8 cellular contexts compared by ENCODE assay signal in genomic region chr16:20898938-20899502, GRCh38. TPM values are rescaled to one million over a fixed set of nuclear protein-coding genes. Genes with fewer than 3 reads are reported as not detected.
DNase-seq lines count a peak whose midpoint lies in the region; ATAC-seq and TF ChIP-seq lines count a peak whose summit lies in the region.

No MANE protein-coding gene starts in this region.

- DNase-seq in T-helper 1 cell, result no peak
- no peak for DNase-seq in activated naive CD8-positive, alpha-beta T cell treated with anti-CD3 and anti-CD28 coated beads, Interleukin-2, amount 50 U/mL, for 24 hours
- DNase-seq in suprapubic skin (ENCODE audit: low spot score in 2 of 2), result no peak
- DNase-seq in NCI-H2196 (lab: John Stamatoyannopoulos, UW; ENCODE audit: unreplicated experiment), result no peak
- DNase-seq in DMS53 treated with DMSO at 0.1 percent for 48 hours (lab: John Stamatoyannopoulos, UW; ENCODE audit: unreplicated experiment), result no peak

- H3K27ac Mint-ChIP-seq in T-helper 1 cell treated with Interleukin-12 subunit alpha and Interleukin-12 subunit beta and Interleukin-4 antibody, amounts not matched to agents 30 μg/mL and 1 μg/mL, for 36 hours, result peak overlapping the region; percentile 98
- H3K27ac Mint-ChIP-seq in activated naive CD8-positive, alpha-beta T cell treated with anti-CD3 and anti-CD28 coated beads, Interleukin-2, amount 50 U/mL, for 24 hours, result peak overlapping the region; percentile 99

- WGBS in suprapubic skin, result 28% methylated on average over 8 of the region's 8 CpGs

- H3K27me3 Mint-ChIP-seq in T-helper 1 cell treated with Interleukin-12 subunit alpha and Interleukin-12 subunit beta and Interleukin-4 antibody, amounts not matched to agents 30 μg/mL and 1 μg/mL, for 36 hours (ENCODE audit: low read depth), result no peaks in the 10 kb centered on the region
- H3K27me3 Mint-ChIP-seq in activated naive CD8-positive, alpha-beta T cell treated with anti-CD3 and anti-CD28 coated beads, Interleukin-2, amount 50 U/mL, for 24 hours, result no peaks in the 10 kb centered on the region

- TF ChIP-seq CTCF in suprapubic skin (IDR thresholded peaks at IDR 0.05), result no peak

- H3K4me3 ChIP-seq in iPS-20b (ENCODE audit: low read length), result peak overlapping the region; percentile 93
- peak overlapping the region; percentile 61 for H3K4me3 ChIP-seq in suprapubic skin

- TF ChIP-seq POLR2A in suprapubic skin (IDR thresholded peaks at IDR 0.05), result no peak

- no peaks in the 10 kb centered on the region for H3K27me3 ChIP-seq in iPS-20b (ENCODE audit: insufficient read depth, low read length)
- H3K27me3 ChIP-seq in suprapubic skin, result no peaks in the 10 kb centered on the region

- H3K9me3 Mint-ChIP-seq in T-helper 1 cell treated with Interleukin-12 subunit alpha and Interleukin-12 subunit beta and Interleukin-4 antibody, amounts not matched to agents 30 μg/mL and 1 μg/mL, for 36 hours, result no peaks in the 10 kb centered on the region
- no peaks in the 10 kb centered on the region for H3K9me3 Mint-ChIP-seq in activated naive CD8-positive, alpha-beta T cell treated with anti-CD3 and anti-CD28 coated beads, Interleukin-2, amount 50 U/mL, for 24 hours

- peaks cover 29% of the 10 kb centered on the region for H3K36me3 Mint-ChIP-seq in T-helper 1 cell treated with Interleukin-12 subunit alpha and Interleukin-12 subunit beta and Interleukin-4 antibody, amounts not matched to agents 30 μg/mL and 1 μg/mL, for 36 hours (ENCODE audit: low read depth)
- peaks cover 28% of the 10 kb centered on the region for H3K36me3 Mint-ChIP-seq in activated naive CD8-positive, alpha-beta T cell treated with anti-CD3 and anti-CD28 coated beads, Interleukin-2, amount 50 U/mL, for 24 hours (ENCODE audit: low read depth)

- no peak overlapping the region for H3K27ac ChIP-seq in iPS-20b (ENCODE audit: low read length)
- peak overlapping the region; percentile 97 for H3K27ac ChIP-seq in suprapubic skin

- peak overlapping the region; percentile 94 for H3K4me3 Mint-ChIP-seq in T-helper 1 cell treated with Interleukin-12 subunit alpha and Interleukin-12 subunit beta and Interleukin-4 antibody, amounts not matched to agents 30 μg/mL and 1 μg/mL, for 36 hours
- H3K4me3 Mint-ChIP-seq in activated naive CD8-positive, alpha-beta T cell treated with anti-CD3 and anti-CD28 coated beads, Interleukin-2, amount 50 U/mL, for 24 hours, result peak overlapping the region; percentile 94

- H3K4me1 ChIP-seq in iPS-20b (ENCODE audit: insufficient read depth, low read length) (peaks cover 13% of the 10 kb centered on the region; the same call in 1 of the 2 replicates), suprapubic skin (peaks cover 52% of the 10 kb centered on the region)

- H3K4me1 Mint-ChIP-seq in T-helper 1 cell treated with Interleukin-12 subunit alpha and Interleukin-12 subunit beta and Interleukin-4 antibody, amounts not matched to agents 30 μg/mL and 1 μg/mL, for 36 hours (ENCODE audit: low read depth), result peaks cover 51% of the 10 kb centered on the region
- peaks cover 63% of the 10 kb centered on the region for H3K4me1 Mint-ChIP-seq in activated naive CD8-positive, alpha-beta T cell treated with anti-CD3 and anti-CD28 coated beads, Interleukin-2, amount 50 U/mL, for 24 hours

- peaks cover 39% of the 10 kb centered on the region for H3K36me3 ChIP-seq in iPS-20b (ENCODE audit: insufficient read depth, low read depth, low read length)
- H3K36me3 ChIP-seq in suprapubic skin, result peaks cover 16% of the 10 kb centered on the region

- ATAC-seq in activated naive CD8-positive, alpha-beta T cell treated with anti-CD3 and anti-CD28 coated beads, Interleukin-2, amount 50 U/mL, for 24 hours, result no peak
- ATAC-seq in GM21423 (IDR thresholded peaks at IDR 0.05; ENCODE audit: unreplicated experiment), result no peak

- H3K9ac ChIP-seq in iPS-20b (ENCODE audit: low read depth, low read length), result peak overlapping the region; percentile 87; the same call in 1 of the 2 replicates

- H3K9me3 ChIP-seq in iPS-20b (ENCODE audit: insufficient read depth, low read depth, low read length) (no peaks in the 10 kb centered on the region), suprapubic skin (no peaks in the 10 kb centered on the region)

- TF ChIP-seq EP300 in suprapubic skin (IDR thresholded peaks at IDR 0.05), result no peak

RNA-seq across cellular contexts. Expression of gene DCUN1D3, which starts 1.1 kb away (rescaled TPM):
- 10 to 100 TPM; 16.6 to 31.8 (median 21.1) TPM for total RNA-seq in suprapubic skin

RNA-seq across cellular contexts. Expression of gene LYRM1, which starts 1.6 kb away (rescaled TPM):
- total RNA-seq in suprapubic skin, result 10 to 100 TPM; 17.4 to 37.3 (median 30.0) TPM
